1 cellular context compared by ENCODE assay signal in the genomic region with DNA sequence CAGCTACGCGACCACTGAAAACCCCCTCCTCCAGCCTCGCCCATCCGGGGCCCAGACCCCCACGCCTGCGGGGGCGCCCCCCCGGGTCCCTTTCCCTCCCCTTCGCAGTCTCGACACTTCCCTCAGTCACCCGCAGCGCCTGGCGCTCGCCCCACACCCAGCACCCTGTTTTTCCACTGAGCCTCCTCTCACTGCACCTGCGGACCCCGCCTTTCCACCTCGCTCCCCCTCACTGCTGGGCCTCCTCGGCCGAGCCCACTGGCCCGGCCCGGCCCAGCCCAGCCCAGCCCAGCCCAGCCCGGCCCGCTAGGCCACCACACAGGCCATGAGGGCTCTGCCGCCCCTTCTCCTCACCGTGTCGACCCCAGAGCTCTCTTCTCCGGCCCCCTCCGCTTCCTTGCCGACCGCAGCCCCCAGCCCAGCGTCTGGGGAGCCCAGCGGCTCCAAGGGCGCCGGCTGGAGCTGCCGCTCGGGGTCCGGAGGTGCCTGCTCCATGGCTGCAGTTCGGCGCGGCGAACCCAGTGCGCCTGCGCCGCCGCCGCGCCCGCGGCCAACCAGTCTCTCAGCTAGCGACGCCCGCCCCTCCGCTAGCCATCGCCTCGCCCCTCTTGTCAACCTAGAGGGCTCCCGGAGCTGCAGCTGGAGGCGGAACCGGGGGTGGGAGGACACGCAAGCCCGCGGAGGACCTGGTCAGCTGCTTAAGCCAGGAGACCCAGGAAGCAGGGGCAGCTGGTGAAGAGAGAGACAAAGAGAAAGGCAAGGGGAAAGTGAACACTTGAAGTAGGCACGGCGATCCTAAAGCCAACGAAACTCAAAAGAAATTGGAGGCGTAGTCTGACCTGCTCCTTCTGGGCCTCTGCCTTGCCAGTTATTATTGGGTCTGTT.
TF ChIP-seq lines count a peak whose summit lies in the region.

A gene (minus strand): TSS at position 525 of the 885 bp plus-strand sequence. CDS start 30 bp downstream, at position 495.

TF ChIP-seq in K562, 482 proteins besides CTCF, POLR2A, EP300 and RAD21 (continued from another document and continues in another):
- TF ChIP-seq, protein P1, sequence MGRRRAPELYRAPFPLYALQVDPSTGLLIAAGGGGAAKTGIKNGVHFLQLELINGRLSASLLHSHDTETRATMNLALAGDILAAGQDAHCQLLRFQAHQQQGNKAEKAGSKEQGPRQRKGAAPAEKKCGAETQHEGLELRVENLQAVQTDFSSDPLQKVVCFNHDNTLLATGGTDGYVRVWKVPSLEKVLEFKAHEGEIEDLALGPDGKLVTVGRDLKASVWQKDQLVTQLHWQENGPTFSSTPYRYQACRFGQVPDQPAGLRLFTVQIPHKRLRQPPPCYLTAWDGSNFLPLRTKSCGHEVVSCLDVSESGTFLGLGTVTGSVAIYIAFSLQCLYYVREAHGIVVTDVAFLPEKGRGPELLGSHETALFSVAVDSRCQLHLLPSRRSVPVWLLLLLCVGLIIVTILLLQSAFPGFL (CRISPR knock-in tag; IDR thresholded peaks at IDR 0.05): peak; percentile 53; the same call in 1 of the 2 replicates
- TF ChIP-seq SREBF1 (IDR thresholded peaks at IDR 0.05; ENCODE audit: borderline replicate concordance, low read depth, low read length) (no peak), PML (IDR thresholded peaks at IDR 0.05; ENCODE audit: low read length) (0 out of 2 replicates have a peak, but pooled peaks have one; percentile 16), HDAC2 (IDR thresholded peaks at IDR 0.05) (0 out of 2 replicates have a peak, but pooled peaks have one; percentile 17), NRF1 (conservative IDR thresholded peaks at IDR 0.05 in 1 of 2, IDR thresholded peaks at IDR 0.05 in 1 of 2) (peak; percentile 95), SIN3A (IDR thresholded peaks at IDR 0.05; ENCODE audit: borderline replicate concordance in 2 of 2, control insufficient read depth in 1 of 2, low read depth in 2 of 2, low read length in 2 of 2) (peak; percentile 69 to 82; a peak in 2 of 4 replicates), ZFX (CRISPR knock-in tag; IDR thresholded peaks at IDR 0.05) (peak; percentile 86), HCFC1 (IDR thresholded peaks at IDR 0.05; ENCODE audit: low read depth, low read length) (0 out of 2 replicates have a peak, but pooled peaks have one; percentile 6), ZNF79 (CRISPR knock-in tag; IDR thresholded peaks at IDR 0.05; ENCODE audit: low read depth) (no peak), ZFP36 (IDR thresholded peaks at IDR 0.05; ENCODE audit: low read depth, low read length, partially characterized antibody) (peak; percentile 10), POLR2AphosphoS5 (IDR thresholded peaks at IDR 0.05; ENCODE audit: control insufficient read depth, insufficient read depth, low read depth, low read length) (peak; percentile 50; the same call in 1 of the 2 replicates), JUND (IDR thresholded peaks at IDR 0.05; ENCODE audit: borderline replicate concordance, low read depth, low read length) (0 out of 2 replicates have a peak, but pooled peaks have one; percentile 16), JUND (tag; IDR thresholded peaks at IDR 0.05; ENCODE audit: borderline replicate concordance, low read depth, low read length) (no peak; the same call in 2 of the 3 replicates), CREM (IDR thresholded peaks at IDR 0.05; ENCODE audit: low read depth) (peak; percentile 55), PHTF2 (CRISPR knock-in tag; IDR thresholded peaks at IDR 0.05) (no peak), PHF8 (IDR thresholded peaks at IDR 0.05; ENCODE audit: borderline replicate concordance, low read length) (peak; percentile 81; the same call in 1 of the 2 replicates), ZNF76 (CRISPR knock-in tag; IDR thresholded peaks at IDR 0.05; ENCODE audit: borderline replicate concordance) (no peak), POLR2G (IDR thresholded peaks at IDR 0.05; ENCODE audit: low read depth, low read length) (peak; percentile 86), MCM2 (IDR thresholded peaks at IDR 0.05; ENCODE audit: low read depth) (no peak), KAT7 (CRISPR knock-in tag; IDR thresholded peaks at IDR 0.05; ENCODE audit: borderline replicate concordance) (peak; percentile 59; the same call in 1 of the 2 replicates), ZNF143 (CRISPR knock-in tag; IDR thresholded peaks at IDR 0.05) (no peak), SAP30 (IDR thresholded peaks at IDR 0.05; ENCODE audit: borderline replicate concordance, insufficient read depth, low read depth, low read length, poor library complexity, severe bottlenecking) (peak; percentile 12), MAFK (IDR thresholded peaks at IDR 0.05; ENCODE audit: low read length) (no peak), EGR1 (conservative IDR thresholded peaks at IDR 0.05) (peak; percentile 88), RBFOX2 (IDR thresholded peaks at IDR 0.05; ENCODE audit: low read depth, low read length) (peak; percentile 83), ZNF586 (CRISPR knock-in tag; conservative IDR thresholded peaks at IDR 0.05) (no peak), ZNF12 (CRISPR knock-in tag; IDR thresholded peaks at IDR 0.05) (no peak), BRCA1 (IDR thresholded peaks at IDR 0.05) (no peak), BRCA1 (CRISPR knock-in tag; IDR thresholded peaks at IDR 0.05) (no peak), ZNF77 (CRISPR knock-in tag; IDR thresholded peaks at IDR 0.05) (no peak), POLR2B (IDR thresholded peaks at IDR 0.05; ENCODE audit: low read depth, partially characterized antibody) (peak; percentile 45), FOXM1 (IDR thresholded peaks at IDR 0.05; ENCODE audit: low read depth) (no peak), FOXM1 (CRISPR knock-in tag; IDR thresholded peaks at IDR 0.05; ENCODE audit: low read depth) (no peak), BCOR (IDR thresholded peaks at IDR 0.05) (no peak), NEUROD1 (IDR thresholded peaks at IDR 0.05; ENCODE audit: borderline replicate concordance, low read depth, low read length, partially characterized antibody) (no peak), BHLHE40 (IDR thresholded peaks at IDR 0.05; ENCODE audit: low read length) (peak; percentile 26; the same call in 1 of the 2 replicates), ZNF584 (CRISPR knock-in tag; IDR thresholded peaks at IDR 0.05; ENCODE audit: low read depth) (no peak), NR2C2 (CRISPR knock-in tag; IDR thresholded peaks at IDR 0.05) (no peak), NR2C2 (tag; IDR thresholded peaks at IDR 0.05) (0 out of 2 replicates have a peak, but pooled peaks have one; percentile 10)
- TF ChIP-seq, protein P2, sequence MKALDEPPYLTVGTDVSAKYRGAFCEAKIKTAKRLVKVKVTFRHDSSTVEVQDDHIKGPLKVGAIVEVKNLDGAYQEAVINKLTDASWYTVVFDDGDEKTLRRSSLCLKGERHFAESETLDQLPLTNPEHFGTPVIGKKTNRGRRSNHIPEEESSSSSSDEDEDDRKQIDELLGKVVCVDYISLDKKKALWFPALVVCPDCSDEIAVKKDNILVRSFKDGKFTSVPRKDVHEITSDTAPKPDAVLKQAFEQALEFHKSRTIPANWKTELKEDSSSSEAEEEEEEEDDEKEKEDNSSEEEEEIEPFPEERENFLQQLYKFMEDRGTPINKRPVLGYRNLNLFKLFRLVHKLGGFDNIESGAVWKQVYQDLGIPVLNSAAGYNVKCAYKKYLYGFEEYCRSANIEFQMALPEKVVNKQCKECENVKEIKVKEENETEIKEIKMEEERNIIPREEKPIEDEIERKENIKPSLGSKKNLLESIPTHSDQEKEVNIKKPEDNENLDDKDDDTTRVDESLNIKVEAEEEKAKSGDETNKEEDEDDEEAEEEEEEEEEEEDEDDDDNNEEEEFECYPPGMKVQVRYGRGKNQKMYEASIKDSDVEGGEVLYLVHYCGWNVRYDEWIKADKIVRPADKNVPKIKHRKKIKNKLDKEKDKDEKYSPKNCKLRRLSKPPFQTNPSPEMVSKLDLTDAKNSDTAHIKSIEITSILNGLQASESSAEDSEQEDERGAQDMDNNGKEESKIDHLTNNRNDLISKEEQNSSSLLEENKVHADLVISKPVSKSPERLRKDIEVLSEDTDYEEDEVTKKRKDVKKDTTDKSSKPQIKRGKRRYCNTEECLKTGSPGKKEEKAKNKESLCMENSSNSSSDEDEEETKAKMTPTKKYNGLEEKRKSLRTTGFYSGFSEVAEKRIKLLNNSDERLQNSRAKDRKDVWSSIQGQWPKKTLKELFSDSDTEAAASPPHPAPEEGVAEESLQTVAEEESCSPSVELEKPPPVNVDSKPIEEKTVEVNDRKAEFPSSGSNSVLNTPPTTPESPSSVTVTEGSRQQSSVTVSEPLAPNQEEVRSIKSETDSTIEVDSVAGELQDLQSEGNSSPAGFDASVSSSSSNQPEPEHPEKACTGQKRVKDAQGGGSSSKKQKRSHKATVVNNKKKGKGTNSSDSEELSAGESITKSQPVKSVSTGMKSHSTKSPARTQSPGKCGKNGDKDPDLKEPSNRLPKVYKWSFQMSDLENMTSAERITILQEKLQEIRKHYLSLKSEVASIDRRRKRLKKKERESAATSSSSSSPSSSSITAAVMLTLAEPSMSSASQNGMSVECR (CRISPR knock-in tag; IDR thresholded peaks at IDR 0.05): peak; percentile 78
- TF ChIP-seq, protein P3, sequence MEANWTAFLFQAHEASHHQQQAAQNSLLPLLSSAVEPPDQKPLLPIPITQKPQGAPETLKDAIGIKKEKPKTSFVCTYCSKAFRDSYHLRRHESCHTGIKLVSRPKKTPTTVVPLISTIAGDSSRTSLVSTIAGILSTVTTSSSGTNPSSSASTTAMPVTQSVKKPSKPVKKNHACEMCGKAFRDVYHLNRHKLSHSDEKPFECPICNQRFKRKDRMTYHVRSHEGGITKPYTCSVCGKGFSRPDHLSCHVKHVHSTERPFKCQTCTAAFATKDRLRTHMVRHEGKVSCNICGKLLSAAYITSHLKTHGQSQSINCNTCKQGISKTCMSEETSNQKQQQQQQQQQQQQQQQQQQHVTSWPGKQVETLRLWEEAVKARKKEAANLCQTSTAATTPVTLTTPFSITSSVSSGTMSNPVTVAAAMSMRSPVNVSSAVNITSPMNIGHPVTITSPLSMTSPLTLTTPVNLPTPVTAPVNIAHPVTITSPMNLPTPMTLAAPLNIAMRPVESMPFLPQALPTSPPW (CRISPR knock-in tag; IDR thresholded peaks at IDR 0.05): peak; percentile 62
- TF ChIP-seq, protein P4, sequence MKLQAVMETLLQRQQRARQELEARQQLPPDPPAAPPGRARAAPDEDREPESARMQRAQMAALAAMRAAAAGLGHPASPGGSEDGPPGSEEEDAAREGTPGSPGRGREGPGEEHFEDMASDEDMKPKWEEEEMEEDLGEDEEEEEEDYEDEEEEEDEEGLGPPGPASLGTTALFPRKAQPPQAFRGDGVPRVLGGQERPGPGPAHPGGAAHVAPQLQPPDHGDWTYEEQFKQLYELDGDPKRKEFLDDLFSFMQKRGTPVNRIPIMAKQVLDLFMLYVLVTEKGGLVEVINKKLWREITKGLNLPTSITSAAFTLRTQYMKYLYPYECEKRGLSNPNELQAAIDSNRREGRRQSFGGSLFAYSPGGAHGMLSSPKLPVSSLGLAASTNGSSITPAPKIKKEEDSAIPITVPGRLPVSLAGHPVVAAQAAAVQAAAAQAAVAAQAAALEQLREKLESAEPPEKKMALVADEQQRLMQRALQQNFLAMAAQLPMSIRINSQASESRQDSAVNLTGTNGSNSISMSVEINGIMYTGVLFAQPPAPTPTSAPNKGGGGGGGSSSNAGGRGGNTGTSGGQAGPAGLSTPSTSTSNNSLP (IDR thresholded peaks at IDR 0.05; ENCODE audit: borderline replicate concordance, low read depth, low read length): no peak
- TF ChIP-seq, protein P5, sequence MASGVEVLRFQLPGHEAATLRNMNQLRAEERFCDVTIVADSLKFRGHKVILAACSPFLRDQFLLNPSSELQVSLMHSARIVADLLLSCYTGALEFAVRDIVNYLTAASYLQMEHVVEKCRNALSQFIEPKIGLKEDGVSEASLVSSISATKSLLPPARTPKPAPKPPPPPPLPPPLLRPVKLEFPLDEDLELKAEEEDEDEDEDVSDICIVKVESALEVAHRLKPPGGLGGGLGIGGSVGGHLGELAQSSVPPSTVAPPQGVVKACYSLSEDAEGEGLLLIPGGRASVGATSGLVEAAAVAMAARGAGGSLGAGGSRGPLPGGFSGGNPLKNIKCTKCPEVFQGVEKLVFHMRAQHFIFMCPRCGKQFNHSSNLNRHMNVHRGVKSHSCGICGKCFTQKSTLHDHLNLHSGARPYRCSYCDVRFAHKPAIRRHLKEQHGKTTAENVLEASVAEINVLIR (CRISPR knock-in tag; IDR thresholded peaks at IDR 0.05): no peak
- TF ChIP-seq, protein P6, sequence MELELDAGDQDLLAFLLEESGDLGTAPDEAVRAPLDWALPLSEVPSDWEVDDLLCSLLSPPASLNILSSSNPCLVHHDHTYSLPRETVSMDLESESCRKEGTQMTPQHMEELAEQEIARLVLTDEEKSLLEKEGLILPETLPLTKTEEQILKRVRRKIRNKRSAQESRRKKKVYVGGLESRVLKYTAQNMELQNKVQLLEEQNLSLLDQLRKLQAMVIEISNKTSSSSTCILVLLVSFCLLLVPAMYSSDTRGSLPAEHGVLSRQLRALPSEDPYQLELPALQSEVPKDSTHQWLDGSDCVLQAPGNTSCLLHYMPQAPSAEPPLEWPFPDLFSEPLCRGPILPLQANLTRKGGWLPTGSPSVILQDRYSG (tag; conservative IDR thresholded peaks at IDR 0.05; ENCODE audit: low read depth): no peak
- TF ChIP-seq, protein P7, sequence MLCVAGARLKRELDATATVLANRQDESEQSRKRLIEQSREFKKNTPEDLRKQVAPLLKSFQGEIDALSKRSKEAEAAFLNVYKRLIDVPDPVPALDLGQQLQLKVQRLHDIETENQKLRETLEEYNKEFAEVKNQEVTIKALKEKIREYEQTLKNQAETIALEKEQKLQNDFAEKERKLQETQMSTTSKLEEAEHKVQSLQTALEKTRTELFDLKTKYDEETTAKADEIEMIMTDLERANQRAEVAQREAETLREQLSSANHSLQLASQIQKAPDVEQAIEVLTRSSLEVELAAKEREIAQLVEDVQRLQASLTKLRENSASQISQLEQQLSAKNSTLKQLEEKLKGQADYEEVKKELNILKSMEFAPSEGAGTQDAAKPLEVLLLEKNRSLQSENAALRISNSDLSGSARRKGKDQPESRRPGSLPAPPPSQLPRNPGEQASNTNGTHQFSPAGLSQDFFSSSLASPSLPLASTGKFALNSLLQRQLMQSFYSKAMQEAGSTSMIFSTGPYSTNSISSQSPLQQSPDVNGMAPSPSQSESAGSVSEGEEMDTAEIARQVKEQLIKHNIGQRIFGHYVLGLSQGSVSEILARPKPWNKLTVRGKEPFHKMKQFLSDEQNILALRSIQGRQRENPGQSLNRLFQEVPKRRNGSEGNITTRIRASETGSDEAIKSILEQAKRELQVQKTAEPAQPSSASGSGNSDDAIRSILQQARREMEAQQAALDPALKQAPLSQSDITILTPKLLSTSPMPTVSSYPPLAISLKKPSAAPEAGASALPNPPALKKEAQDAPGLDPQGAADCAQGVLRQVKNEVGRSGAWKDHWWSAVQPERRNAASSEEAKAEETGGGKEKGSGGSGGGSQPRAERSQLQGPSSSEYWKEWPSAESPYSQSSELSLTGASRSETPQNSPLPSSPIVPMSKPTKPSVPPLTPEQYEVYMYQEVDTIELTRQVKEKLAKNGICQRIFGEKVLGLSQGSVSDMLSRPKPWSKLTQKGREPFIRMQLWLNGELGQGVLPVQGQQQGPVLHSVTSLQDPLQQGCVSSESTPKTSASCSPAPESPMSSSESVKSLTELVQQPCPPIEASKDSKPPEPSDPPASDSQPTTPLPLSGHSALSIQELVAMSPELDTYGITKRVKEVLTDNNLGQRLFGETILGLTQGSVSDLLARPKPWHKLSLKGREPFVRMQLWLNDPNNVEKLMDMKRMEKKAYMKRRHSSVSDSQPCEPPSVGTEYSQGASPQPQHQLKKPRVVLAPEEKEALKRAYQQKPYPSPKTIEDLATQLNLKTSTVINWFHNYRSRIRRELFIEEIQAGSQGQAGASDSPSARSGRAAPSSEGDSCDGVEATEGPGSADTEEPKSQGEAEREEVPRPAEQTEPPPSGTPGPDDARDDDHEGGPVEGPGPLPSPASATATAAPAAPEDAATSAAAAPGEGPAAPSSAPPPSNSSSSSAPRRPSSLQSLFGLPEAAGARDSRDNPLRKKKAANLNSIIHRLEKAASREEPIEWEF (CRISPR knock-in tag; IDR thresholded peaks at IDR 0.05): no peak
